26 cellular contexts compared by ENCODE assay signal in genomic region chr12:13777374-13777773, GRCh38.
A peak's percentile ranks its signal among the peaks of the same experiment; 100 is the strongest.
DNase-seq lines count a peak whose midpoint lies in the region; ATAC-seq, FAIRE-seq and TF ChIP-seq lines count a peak whose summit lies in the region.
"Had no signal": no experiment of that assay in that cellular context is flagged by ENCODE, and none has a peak within 500 bp of the region (broad histone marks: within the 10 kb centered on the region; RNA-seq: fewer than 3 reads in every experiment).

No MANE protein-coding gene starts in this region.

- H4K5ac ChIP-seq in H1 (ENCODE audit: insufficient read length, low read depth, low read length): no peak overlapping the region

- CTCF ChIA-PET in H1 (lab: Charles Lee; ENCODE audit: partially characterized antibody): interaction anchor here (0.9 kb wide), 1 partner anchor 186 kb away, joined by 3 read pairs; no protein-coding TSS in a partner anchor

- no peak overlapping the region for H3K4me3 Mint-ChIP-seq in GM23338
- no peak overlapping the region for H3K4me3 Mint-ChIP-seq in natural killer cell treated with Interleukin-12 subunit alpha and Interleukin-12 subunit beta and Interleukin-15 and Interleukin-18, amount 100 ng/mL, for 72 hours
- H3K4me3 Mint-ChIP-seq: CD14-positive monocyte; CD4-positive, alpha-beta T cell; CD8-positive, alpha-beta memory T cell; HFFc6 had no signal

- H3K4me1 ChIP-seq in GM23338 (ENCODE audit: insufficient read depth) (no peaks in the 10 kb centered on the region; the same call in 1 of the 2 replicates), H1 (replicated peaks in 1 of 4; ENCODE audit: control insufficient read depth in 3 of 4, insufficient read depth in 4 of 4, low read length in 3 of 4) (peaks cover 0 to 4% (median 0%) of the 10 kb centered on the region in 4 experiments; a peak in 2 of 7 replicates)
- H3K4me1 ChIP-seq: A549; BE2C; BLaER1 treated with 17β-estradiol and CSF1 and Interleukin-3, amounts not matched to agents 10 nM and 100 nM; HAP-1 had no signal

- no peaks in the 10 kb centered on the region for H3F3A ChIP-seq in GM23338 (replicated peaks; ENCODE audit: low read depth)

- no peaks in the 10 kb centered on the region for H3K36me3 Mint-ChIP-seq in GM23338 (ENCODE audit: low read depth)
- H3K36me3 Mint-ChIP-seq in natural killer cell treated with Interleukin-12 subunit alpha and Interleukin-12 subunit beta and Interleukin-15 and Interleukin-18, amount 100 ng/mL, for 72 hours: no peaks in the 10 kb centered on the region
- H3K36me3 Mint-ChIP-seq: CD14-positive monocyte; CD8-positive, alpha-beta memory T cell had no signal

- ATAC-seq in GM23338 (peak; percentile 69), GM18519 (IDR thresholded peaks at IDR 0.05; ENCODE audit: low FRiP score, unreplicated experiment) (no peak)
- ATAC-seq in natural killer cell treated with Interleukin-12 subunit alpha and Interleukin-12 subunit beta and Interleukin-15 and Interleukin-18, amount 100 ng/mL, for 72 hours: no peak
- ATAC-seq: A549 had no signal

- FAIRE-seq in H1 (lab: Jason Lieb, UNC): peak; percentile 69
- FAIRE-seq: A549, GM12891, GM18507, H54 had no signal

- no peak overlapping the region for H4K91ac ChIP-seq in H1 (replicated peaks; ENCODE audit: insufficient read length, low read length)

- no peaks in the 10 kb centered on the region for H3K79me1 ChIP-seq in H1 (ENCODE audit: low read depth, low read length)

- no peak for TF ChIP-seq CTCF in GM23338 (conservative IDR thresholded peaks at IDR 0.05; ENCODE audit: low read depth in 2 of 2)
- no peak for TF ChIP-seq CTCF in H1 (IDR thresholded peaks at IDR 0.05; ENCODE audit: control extremely low read depth in 1 of 3, insufficient read depth in 1 of 3, low read depth in 1 of 3, low read length in 3 of 3)

- no peak overlapping the region for H3K56ac ChIP-seq in H1 (replicated peaks; ENCODE audit: insufficient read length, low read depth, low read length)

- POLR2A ChIA-PET in H1 (lab: Charles Lee; ENCODE audit: partially characterized antibody): no interaction called here

- no peak for TF ChIP-seq EP300 in H1 (IDR thresholded peaks at IDR 0.05; ENCODE audit: borderline replicate concordance in 1 of 2, low read depth in 2 of 2, low read length in 2 of 2)

- H4K20me1 ChIP-seq in GM23338 (replicated peaks; ENCODE audit: insufficient read depth) (0 out of 2 replicates have a peak, but pooled peaks cover 4% of the 10 kb centered on the region), H1 (replicated peaks in 1 of 2; ENCODE audit: control insufficient read depth in 1 of 2, insufficient read depth in 2 of 2, low read length in 2 of 2) (no peaks in the 10 kb centered on the region)
- H4K20me1 ChIP-seq: BLaER1 treated with 17β-estradiol and CSF1 and Interleukin-3, amounts not matched to agents 10 nM and 100 nM had no signal

- peaks cover 4% of the 10 kb centered on the region for H3K4me1 Mint-ChIP-seq in GM23338
- H3K4me1 Mint-ChIP-seq in natural killer cell treated with Interleukin-12 subunit alpha and Interleukin-12 subunit beta and Interleukin-15 and Interleukin-18, amount 100 ng/mL, for 72 hours (ENCODE audit: low read depth in 2 of 2): no peaks in the 10 kb centered on the region
- H3K4me1 Mint-ChIP-seq: CD14-positive monocyte; CD8-positive, alpha-beta memory T cell had no signal

- H3K4me3 ChIP-seq in GM23338 (no peak overlapping the region), H1 (ENCODE audit: extremely low read depth in 1 of 4, insufficient read depth in 2 of 4, low read depth in 3 of 4, low read length in 4 of 4) (no peak overlapping the region)
- H3K4me3 ChIP-seq: A549; BLaER1 treated with 17β-estradiol and CSF1 and Interleukin-3, amounts not matched to agents 10 nM and 100 nM; GM23248; HAP-1 had no signal

- H2BK12ac ChIP-seq in H1 (ENCODE audit: low read depth, low read length): no peak overlapping the region

- H3K4ac ChIP-seq in H1 (replicated peaks; ENCODE audit: insufficient read length, low read depth, low read length): no peak overlapping the region

- no peak overlapping the region for H3K18ac ChIP-seq in H1 (ENCODE audit: extremely low read depth, low read length)

- H2BK15ac ChIP-seq in H1 (ENCODE audit: low read length): no peak overlapping the region

- no peak overlapping the region for H3K9ac ChIP-seq in H1 (replicated peaks in 1 of 4; ENCODE audit: extremely low read depth in 1 of 4, low read depth in 3 of 4, low read length in 3 of 4)
- H3K9ac ChIP-seq: BLaER1 treated with 17β-estradiol and CSF1 and Interleukin-3, amounts not matched to agents 10 nM and 100 nM; GM23248 had no signal

- H3K27ac Mint-ChIP-seq in GM23338: no peak overlapping the region
- no peak overlapping the region for H3K27ac Mint-ChIP-seq in natural killer cell treated with Interleukin-12 subunit alpha and Interleukin-12 subunit beta and Interleukin-15 and Interleukin-18, amount 100 ng/mL, for 72 hours
- H3K27ac Mint-ChIP-seq: CD4-positive, alpha-beta T cell; CD8-positive, alpha-beta memory T cell; HFFc6 had no signal

- H2BK120ac ChIP-seq in H1 (replicated peaks; ENCODE audit: low read depth, low read length): no peak overlapping the region

- no peak for TF ChIP-seq POLR2A in H1 (IDR thresholded peaks at IDR 0.05; ENCODE audit: control extremely low read depth in 1 of 2, low read depth in 2 of 2, low read length in 2 of 2)

- no peak overlapping the region for H2BK5ac ChIP-seq in H1 (ENCODE audit: low read depth, low read length)

- H3K9me3 Mint-ChIP-seq in GM23338: no peaks in the 10 kb centered on the region
- peaks cover 4% of the 10 kb centered on the region for H3K9me3 Mint-ChIP-seq in natural killer cell treated with Interleukin-12 subunit alpha and Interleukin-12 subunit beta and Interleukin-15 and Interleukin-18, amount 100 ng/mL, for 72 hours
- H3K9me3 Mint-ChIP-seq: CD14-positive monocyte; CD4-positive, alpha-beta T cell had no signal

- H3K27me3 ChIP-seq in GM23338 (ENCODE audit: insufficient read depth): peaks cover 34% of the 10 kb centered on the region; the same call in 1 of the 2 replicates
- peaks cover 0 to 3% (median 1%) of the 10 kb centered on the region in 4 experiments; a peak in 4 of 7 replicates for H3K27me3 ChIP-seq in H1 (replicated peaks in 1 of 4; ENCODE audit: control insufficient read depth in 3 of 4, extremely low read depth in 1 of 4, insufficient read depth in 3 of 4, low read length in 3 of 4)
- H3K27me3 ChIP-seq: BE2C; BLaER1 treated with 17β-estradiol and CSF1 and Interleukin-3, amounts not matched to agents 10 nM and 100 nM had no signal

- no peaks in the 10 kb centered on the region for H3K79me2 ChIP-seq in GM23338 (replicated peaks; ENCODE audit: insufficient read depth)
- H3K79me2 ChIP-seq in H1 (ENCODE audit: control insufficient read depth in 1 of 2, insufficient read depth in 2 of 2, low read length in 2 of 2): no peaks in the 10 kb centered on the region

- DNase-seq in GM23338 (ENCODE audit: low spot score) (peak; percentile 57), H1 (ENCODE audit: low read depth in 1 of 2, low spot score in 2 of 2) (no peak), iPS DF 19.7 (ENCODE audit: low read depth, low spot score) (peak; percentile 45), mesenteric fat pad (ENCODE audit: low spot score) (no peak), HPDE6-E6E7 (ENCODE audit: extremely low spot score) (no peak)
- DNase-seq in natural killer cell treated with Interleukin-12 subunit alpha and Interleukin-12 subunit beta and Interleukin-15 and Interleukin-18, amount 100 ng/mL, for 72 hours (ENCODE audit: low spot score): no peak
- DNase-seq: 8988T; ACHN; AML-193; BE2C; Calu3; CD4-positive, alpha-beta T cell; CD8-positive, alpha-beta memory T cell; DMS53; DMS79 treated with DMSO at 0.1 percent for 48 hours; GF-D8; GM23248; HFFc6 had no signal

- no peak overlapping the region for H2AK5ac ChIP-seq in H1 (ENCODE audit: low read depth, low read length)

- H3K14ac ChIP-seq in H1 (ENCODE audit: insufficient read length): no peak overlapping the region

- no peak overlapping the region for H4K8ac ChIP-seq in H1 (ENCODE audit: extremely low read depth, insufficient read depth, low read length)

- H3K27ac ChIP-seq in GM23338 (ENCODE audit: low read depth): no peak overlapping the region
- H3K27ac ChIP-seq in H1 (ENCODE audit: low read depth, low read length): no peak overlapping the region
- H3K27ac ChIP-seq: A549; BLaER1 treated with 17β-estradiol and CSF1 and Interleukin-3, amounts not matched to agents 10 nM and 100 nM; GM23248 had no signal

- no peak overlapping the region for H3K23ac ChIP-seq in H1 (ENCODE audit: insufficient read length)

- H2AFZ ChIP-seq in GM23338 (no peak overlapping the region), H1 (ENCODE audit: low read length) (no peak overlapping the region)
- H2AFZ ChIP-seq: GM23248 had no signal

- H3K23me2 ChIP-seq in H1 (ENCODE audit: low read depth, low read length): no peaks in the 10 kb centered on the region

- no peak overlapping the region for H2BK20ac ChIP-seq in H1 (ENCODE audit: low read length)

- no peaks in the 10 kb centered on the region; the same call in 1 of the 2 replicates for H3K9me2 ChIP-seq in GM23338 (ENCODE audit: insufficient read depth)

- H3K27me3 Mint-ChIP-seq in GM23338 (ENCODE audit: insufficient read depth, low read depth, poor library complexity): peaks cover 3% of the 10 kb centered on the region
- H3K27me3 Mint-ChIP-seq in natural killer cell treated with Interleukin-12 subunit alpha and Interleukin-12 subunit beta and Interleukin-15 and Interleukin-18, amount 100 ng/mL, for 72 hours: peaks cover 0 to 11% of the 10 kb centered on the region in 2 donors

- 75% methylated on average over 2 of the region's 2 CpGs; no CpG with 5 or more reads in 1 of the 2 experiments for WGBS in H1 (ENCODE audit: extremely low coverage in 1 of 2, insufficient coverage in 1 of 2, insufficient read length in 1 of 2, insufficient replicate concordance in 2 of 2, low coverage in 1 of 2, low lambda C conversion rate in 2 of 2, missing lambda C conversion rate in 1 of 2), 2 experiments

- no peak for TF ChIP-seq RAD21 in H1 (IDR thresholded peaks at IDR 0.05 in 1 of 2, conservative IDR thresholded peaks at IDR 0.05 in 1 of 2; ENCODE audit: low read depth in 2 of 2, low read length in 2 of 2)

- no peaks in the 10 kb centered on the region for H3K36me3 ChIP-seq in GM23338 (ENCODE audit: insufficient read depth)
- no peaks in the 10 kb centered on the region for H3K36me3 ChIP-seq in H1 (ENCODE audit: control insufficient read depth in 2 of 4, insufficient read depth in 4 of 4, low read length in 3 of 4)
- H3K36me3 ChIP-seq: BE2C; BLaER1 treated with 17β-estradiol and CSF1 and Interleukin-3, amounts not matched to agents 10 nM and 100 nM; HAP-1 had no signal

- no peak overlapping the region for H3K4me2 ChIP-seq in GM23338
- no peak overlapping the region for H3K4me2 ChIP-seq in H1 (ENCODE audit: insufficient read depth in 1 of 2, low read depth in 2 of 2, low read length in 2 of 2)
- H3K4me2 ChIP-seq: A549; BLaER1 treated with 17β-estradiol and CSF1 and Interleukin-3, amounts not matched to agents 10 nM and 100 nM had no signal

- no peaks in the 10 kb centered on the region for H3K9me3 ChIP-seq in H1 (ENCODE audit: insufficient read depth in 2 of 2, low read depth in 1 of 2, low read length in 1 of 2)
- H3K9me3 ChIP-seq: A549; BE2C; BLaER1 treated with 17β-estradiol and CSF1 and Interleukin-3, amounts not matched to agents 10 nM and 100 nM; HAP-1 had no signal

TF ChIP-seq in GM23338, 12 proteins besides CTCF, POLR2A, EP300 and RAD21 (continues in another document):
- TF ChIP-seq NANOG (IDR thresholded peaks at IDR 0.05; ENCODE audit: borderline replicate concordance): no peak

TF ChIP-seq in H1, 55 proteins besides CTCF, POLR2A, EP300 and RAD21 (continues in another document):
- TF ChIP-seq GTF2F1 (IDR thresholded peaks at IDR 0.05; ENCODE audit: borderline replicate concordance, low read depth, low read length): no peak

Comparison
In these comparisons a context has a peak if more than half of its experiments do, and no peak if none do; other contexts are left out.
1. DNase-seq: peak in GM23338 (single experiment) and iPS DF 19.7 (single experiment); none in H1 (0 of 2), mesenteric fat pad (single experiment), HPDE6-E6E7 (single experiment) and natural killer cell treated with Interleukin-12 subunit alpha and Interleukin-12 subunit beta and Interleukin-15 and Interleukin-18, amount 100 ng/mL, for 72 hours (single experiment).